42 cellular contexts compared by ENCODE assay signal in genomic region chr4:92255920-92256244, GRCh38. TPM values are rescaled to one million over a fixed set of nuclear protein-coding genes. Genes with fewer than 3 reads are reported as not detected.
"Had no signal": no experiment of that assay in that cellular context is flagged by ENCODE, and none has a peak within 500 bp of the region (broad histone marks: within the 10 kb centered on the region; RNA-seq: fewer than 3 reads in every experiment).

No MANE protein-coding gene starts in this region.

- H3K4me1 ChIP-seq: adrenal gland, ascending aorta, body of pancreas, breast epithelium had no signal

- H3K27me3 ChIP-seq: adrenal gland, ascending aorta, body of pancreas, brain microvascular endothelial cell, breast epithelium, cardiac muscle cell had no signal

- H3K27ac ChIP-seq: adrenal gland, ascending aorta, body of pancreas, brain microvascular endothelial cell, breast epithelium, cardiac muscle cell had no signal

- H3K36me3 ChIP-seq: adrenal gland, ascending aorta, brain microvascular endothelial cell, breast epithelium, cardiac muscle cell had no signal

- H3K27me3 Mint-ChIP-seq: activated naive CD4-positive, alpha-beta T cell treated with anti-CD3 and anti-CD28 coated beads, Interleukin-2, amount 10 ng/mL, durations not matched to agents 7 days and 5 days; activated naive CD4-positive, alpha-beta T cell treated with anti-CD3 and anti-CD28 coated beads, Interleukin-2, amount 50 U/mL, for 24 hours; activated naive CD8-positive, alpha-beta T cell; activated naive CD8-positive, alpha-beta T cell treated with anti-CD3 and anti-CD28 coated beads for 36 hours; activated naive CD8-positive, alpha-beta T cell treated with anti-CD3 and anti-CD28 coated beads, Interleukin-2, amount 10 ng/mL, durations not matched to agents 7 days and 5 days; activated T-cell treated with anti-CD3 and anti-CD28 coated beads, Interleukin-2, amount 50 U/mL, for 24 hours; activated T-helper 17 cell treated with anti-CD3 and anti-CD28 coated beads, Interleukin-2, amount 50 U/mL, for 72 hours; central memory CD8-positive, alpha-beta T cell had no signal

- H3K36me3 Mint-ChIP-seq: activated naive CD4-positive, alpha-beta T cell treated with anti-CD3 and anti-CD28 coated beads, Interleukin-2, amount 10 ng/mL, durations not matched to agents 7 days and 5 days; activated naive CD4-positive, alpha-beta T cell treated with anti-CD3 and anti-CD28 coated beads, Interleukin-2, amount 50 U/mL, for 24 hours; activated naive CD8-positive, alpha-beta T cell; activated naive CD8-positive, alpha-beta T cell treated with anti-CD3 and anti-CD28 coated beads for 36 hours; activated naive CD8-positive, alpha-beta T cell treated with anti-CD3 and anti-CD28 coated beads, Interleukin-2, amount 10 ng/mL, durations not matched to agents 7 days and 5 days; brain had no signal

- H3K4me3 Mint-ChIP-seq: activated naive CD4-positive, alpha-beta T cell treated with anti-CD3 and anti-CD28 coated beads for 36 hours; activated naive CD4-positive, alpha-beta T cell treated with anti-CD3 and anti-CD28 coated beads, Interleukin-2, amount 10 ng/mL, durations not matched to agents 7 days and 5 days; activated naive CD4-positive, alpha-beta T cell treated with anti-CD3 and anti-CD28 coated beads, Interleukin-2, amount 50 U/mL, for 24 hours; activated naive CD8-positive, alpha-beta T cell; activated naive CD8-positive, alpha-beta T cell treated with anti-CD3 and anti-CD28 coated beads for 36 hours; activated naive CD8-positive, alpha-beta T cell treated with anti-CD3 and anti-CD28 coated beads, Interleukin-2, amount 10 ng/mL, durations not matched to agents 7 days and 5 days; activated naive CD8-positive, alpha-beta T cell treated with anti-CD3 and anti-CD28 coated beads, Interleukin-2, amount 50 U/mL, for 24 hours; activated T-cell treated with anti-CD3 and anti-CD28 coated beads, Interleukin-2, amount 50 U/mL, for 24 hours; activated T-cell treated with anti-CD3 and anti-CD28 coated beads, Interleukin-2, amount 50 U/mL, for 4 hours; activated T-cell treated with anti-CD3 and anti-CD28 coated beads, Interleukin-2, amount 50 U/mL, for 72 hours; activated T-helper 1 cell treated with anti-CD3 and anti-CD28 coated beads, Interleukin-12 subunit alpha, Interleukin-12 subunit beta, Interleukin-2, Interleukin-4 antibody, amounts not matched to agents 30 ng/mL and 10 ng/mL and 1 ng/mL, durations not matched to agents 14 hours and 24 hours and 36 hours; activated T-helper 17 cell treated with anti-CD3 and anti-CD28 coated beads, Interleukin-2, amount 50 U/mL, for 72 hours; brain; central memory CD8-positive, alpha-beta T cell had no signal

- H3K9me3 Mint-ChIP-seq: activated naive CD8-positive, alpha-beta T cell treated with anti-CD3 and anti-CD28 coated beads, Interleukin-2, amount 50 U/mL, for 24 hours had no signal

- H3K4me3 ChIP-seq: adrenal gland, ascending aorta, body of pancreas, breast epithelium, cardiac muscle cell had no signal

- H3K9me3 ChIP-seq: adrenal gland, ascending aorta, body of pancreas had no signal

- DNase-seq: activated effector memory CD4-positive, alpha-beta T cell treated with anti-CD3 and anti-CD28 coated beads, Interleukin-2, amount 50 U/mL, for 16 hours; activated effector memory CD4-positive, alpha-beta T cell treated with Interleukin-2 at 50 U/mL for 16 hours; activated gamma-delta T cell; activated gamma-delta T cell treated with Interleukin-2 at 50 U/mL for 16 hours; activated naive CD4-positive, alpha-beta T cell; activated naive CD4-positive, alpha-beta T cell treated with anti-CD3 and anti-CD28 coated beads for 36 hours; activated naive CD4-positive, alpha-beta T cell treated with anti-CD3 and anti-CD28 coated beads, Interleukin-2, amount 10 ng/mL, durations not matched to agents 7 days and 5 days; activated naive CD4-positive, alpha-beta T cell treated with anti-CD3 and anti-CD28 coated beads, Interleukin-2, amount 50 U/mL, for 16 hours; activated naive CD4-positive, alpha-beta T cell treated with Interleukin-2 at 50 U/mL for 16 hours; activated naive CD8-positive, alpha-beta T cell treated with anti-CD3 and anti-CD28 coated beads for 36 hours; activated naive CD8-positive, alpha-beta T cell treated with anti-CD3 and anti-CD28 coated beads, Interleukin-2, amount 10 ng/mL, durations not matched to agents 7 days and 5 days; activated naive CD8-positive, alpha-beta T cell treated with anti-CD3 and anti-CD28 coated beads, Interleukin-2, amount 50 U/mL, for 24 hours; activated T-cell treated with anti-CD3 and anti-CD28 coated beads, Interleukin-2, amount 50 U/mL, for 1 hour; activated T-cell treated with anti-CD3 and anti-CD28 coated beads, Interleukin-2, amount 50 U/mL, for 24 hours; activated T-cell treated with anti-CD3 and anti-CD28 coated beads, Interleukin-2, amount 50 U/mL, for 4 hours; activated T-cell treated with anti-CD3 and anti-CD28 coated beads, Interleukin-2, amount 50 U/mL, for 48 hours; activated T-cell treated with anti-CD3 and anti-CD28 coated beads, Interleukin-2, amount 50 U/mL, for 72 hours; adrenal gland; amniotic stem cell; amygdala; anterior cingulate cortex; aorta; body of pancreas; brain microvascular endothelial cell; caudate nucleus; central memory CD4-positive, alpha-beta T cell; cerebellar nuclear complex had no signal

- H3K27ac Mint-ChIP-seq: activated naive CD4-positive, alpha-beta T cell treated with anti-CD3 and anti-CD28 coated beads for 36 hours; activated naive CD4-positive, alpha-beta T cell treated with anti-CD3 and anti-CD28 coated beads, Interleukin-2, amount 10 ng/mL, durations not matched to agents 7 days and 5 days; activated naive CD4-positive, alpha-beta T cell treated with anti-CD3 and anti-CD28 coated beads, Interleukin-2, amount 50 U/mL, for 24 hours; activated naive CD4-positive, alpha-beta T cell treated with anti-CD3 and anti-CD28 coated beads, Interleukin-2, amount 50 U/mL, for 72 hours; activated naive CD8-positive, alpha-beta T cell; activated naive CD8-positive, alpha-beta T cell treated with anti-CD3 and anti-CD28 coated beads for 36 hours; activated naive CD8-positive, alpha-beta T cell treated with anti-CD3 and anti-CD28 coated beads, Interleukin-2, amount 10 ng/mL, durations not matched to agents 7 days and 5 days; activated naive CD8-positive, alpha-beta T cell treated with anti-CD3 and anti-CD28 coated beads, Interleukin-2, amount 50 U/mL, for 24 hours; activated T-cell treated with anti-CD3 and anti-CD28 coated beads, Interleukin-2, amount 50 U/mL, for 24 hours; activated T-cell treated with anti-CD3 and anti-CD28 coated beads, Interleukin-2, amount 50 U/mL, for 72 hours; activated T-helper 1 cell treated with anti-CD3 and anti-CD28 coated beads, Interleukin-12 subunit alpha, Interleukin-12 subunit beta, Interleukin-2, Interleukin-4 antibody, amounts not matched to agents 30 ng/mL and 10 ng/mL and 1 ng/mL, durations not matched to agents 14 hours and 24 hours and 36 hours; activated T-helper 17 cell treated with anti-CD3 and anti-CD28 coated beads, Interleukin-2, amount 50 U/mL, for 72 hours; activated T-helper 2 cell treated with anti-CD3 and anti-CD28 coated beads, Interferon-gamma antibody, Interleukin-2, Interleukin-4, amounts not matched to agents 10 μg/mL and 5 μg/mL and 100 μg/mL, durations not matched to agents 14 hours and 24 hours and 36 hours; brain had no signal

- H3K4me1 Mint-ChIP-seq: activated naive CD4-positive, alpha-beta T cell treated with anti-CD3 and anti-CD28 coated beads, Interleukin-2, amount 10 ng/mL, durations not matched to agents 7 days and 5 days; activated naive CD4-positive, alpha-beta T cell treated with anti-CD3 and anti-CD28 coated beads, Interleukin-2, amount 50 U/mL, for 24 hours; activated naive CD8-positive, alpha-beta T cell treated with anti-CD3 and anti-CD28 coated beads for 36 hours; activated naive CD8-positive, alpha-beta T cell treated with anti-CD3 and anti-CD28 coated beads, Interleukin-2, amount 10 ng/mL, durations not matched to agents 7 days and 5 days; activated naive CD8-positive, alpha-beta T cell treated with anti-CD3 and anti-CD28 coated beads, Interleukin-2, amount 50 U/mL, for 24 hours; activated T-helper 17 cell treated with anti-CD3 and anti-CD28 coated beads, Interleukin-2, amount 50 U/mL, for 72 hours; brain; central memory CD8-positive, alpha-beta T cell had no signal

- ATAC-seq: activated naive CD4-positive, alpha-beta T cell treated with anti-CD3 and anti-CD28 coated beads, Interleukin-2, amount 50 U/mL, for 72 hours; activated naive CD8-positive, alpha-beta T cell treated with anti-CD3 and anti-CD28 coated beads, Interleukin-2, amount 50 U/mL, for 24 hours; activated T-cell treated with anti-CD3 and anti-CD28 coated beads, Interleukin-2, amount 50 U/mL, for 4 hours; activated T-cell treated with anti-CD3 and anti-CD28 coated beads, Interleukin-2, amount 50 U/mL, for 72 hours; activated T-helper 17 cell treated with anti-CD3 and anti-CD28 coated beads, Interleukin-2, amount 50 U/mL, for 72 hours; body of pancreas had no signal

- FAIRE-seq: astrocyte, bronchial epithelial cell had no signal

RNA-seq across cellular contexts. Expression of gene GRID2, which starts 47.9 kb away (rescaled TPM):
- total RNA-seq: activated naive CD4-positive, alpha-beta T cell treated with anti-CD3 and anti-CD28 coated beads for 36 hours; activated naive CD4-positive, alpha-beta T cell treated with anti-CD3 and anti-CD28 coated beads, Interleukin-2, amount 50 U/mL, for 72 hours; activated naive CD8-positive, alpha-beta T cell treated with anti-CD3 and anti-CD28 coated beads for 36 hours; activated naive CD8-positive, alpha-beta T cell treated with anti-CD3 and anti-CD28 coated beads, Interleukin-2, amount 10 ng/mL, durations not matched to agents 7 days and 5 days; activated T-cell treated with anti-CD3 and anti-CD28 coated beads, Interleukin-2, amount 50 U/mL, for 72 hours; activated T-helper 1 cell treated with anti-CD3 and anti-CD28 coated beads, Interleukin-12 subunit alpha, Interleukin-12 subunit beta, Interleukin-2, Interleukin-4 antibody, amounts not matched to agents 30 ng/mL and 10 ng/mL and 1 ng/mL, durations not matched to agents 14 hours and 24 hours and 36 hours; activated T-helper 17 cell treated with anti-CD3 and anti-CD28 coated beads, Interleukin-2, amount 50 U/mL, for 72 hours; activated T-helper 2 cell treated with anti-CD3 and anti-CD28 coated beads, Interferon-gamma antibody, Interleukin-2, Interleukin-4, amounts not matched to agents 10 μg/mL and 5 μg/mL and 100 μg/mL, durations not matched to agents 14 hours and 24 hours and 36 hours; ascending aorta; body of pancreas; bronchial epithelial cell; chondrocyte had no signal
- polyA plus RNA-seq: adipose tissue, aorta, cardiac muscle cell had no signal
